Comparison of ENCODE assay signal across 9 cellular contexts in genomic region chr11:71929491-71929890, GRCh38. TPM values are rescaled to one million over a fixed set of nuclear protein-coding genes. Genes with fewer than 3 reads are reported as not detected.
DNase-seq lines count a peak whose midpoint lies in the region; ATAC-seq and TF ChIP-seq lines count a peak whose summit lies in the region.
"Had no signal": no experiment of that assay in that cellular context is flagged by ENCODE, and none has a peak within 500 bp of the region (broad histone marks: within the 10 kb centered on the region; RNA-seq: fewer than 3 reads in every experiment).

No MANE protein-coding gene starts in this region.

- no peaks in the 10 kb centered on the region for H3K9me3 Mint-ChIP-seq in Calu3 (ENCODE audit: low read depth, unreplicated experiment)

- H3K27me3 Mint-ChIP-seq in Calu3 (ENCODE audit: unreplicated experiment): no peaks in the 10 kb centered on the region

- H3K36me3 Mint-ChIP-seq in Calu3 (ENCODE audit: insufficient read depth, unreplicated experiment): peaks cover 27% of the 10 kb centered on the region

- H3K9ac ChIP-seq in parathyroid adenoma: no peak overlapping the region

- intact Hi-C loops in Calu3 (cut with micrococcal nuclease; ENCODE audit: unreplicated experiment) (no loop called here), Panc1 (cut with micrococcal nuclease; ENCODE audit: unreplicated experiment) (no loop called here), esophagus muscularis mucosa (cut with DNase I) (no loop called here)

- H3K4me1 Mint-ChIP-seq in Calu3 (ENCODE audit: low read depth, unreplicated experiment): peaks cover 30% of the 10 kb centered on the region

- H3K9me3 ChIP-seq in Panc1 (ENCODE audit: control insufficient read depth, insufficient read depth, low read depth, low read length): no peaks in the 10 kb centered on the region
- H3K9me3 ChIP-seq in esophagus muscularis mucosa: no peaks in the 10 kb centered on the region
- no peaks in the 10 kb centered on the region for H3K9me3 ChIP-seq in parathyroid adenoma (ENCODE audit: control insufficient read depth, low read length)

- peak overlapping the region; percentile 95 for H3K27ac Mint-ChIP-seq in Calu3 (ENCODE audit: unreplicated experiment)

- H3K4me3 Mint-ChIP-seq in Calu3 (ENCODE audit: low read depth, unreplicated experiment): peak overlapping the region; percentile 88

- no TSS peak for BruUV-seq in Calu3 (replicated peaks; lab: Mats Ljungman, UMichigan)
- no TSS peak for BruUV-seq in Panc1 (replicated peaks; lab: Mats Ljungman, UMichigan)

- H3K27ac ChIP-seq in Panc1 (ENCODE audit: low read length) (peak overlapping the region; percentile 100), esophagus muscularis mucosa (replicated peaks in 1 of 4) (peak overlapping the region in 3 of 4 donors; percentile 80 to 88 (median 87)), parathyroid adenoma (peak overlapping the region; percentile 82)

- H3K4me3 ChIP-seq in Panc1 (ENCODE audit: low read depth in 2 of 2, low read length in 2 of 2): peak overlapping the region; percentile 90 to 92
- peak overlapping the region; percentile 76 to 91 (median 85) for H3K4me3 ChIP-seq in esophagus muscularis mucosa
- peak overlapping the region; percentile 93 for H3K4me3 ChIP-seq in parathyroid adenoma (ENCODE audit: low read depth, low read length)

- TF ChIP-seq POLR2A in esophagus muscularis mucosa (IDR thresholded peaks at IDR 0.05; ENCODE audit: low read depth): no peak

- CTCF ChIA-PET in Calu3 (lab: Charles Lee) (interaction anchor here (0.6 to 1.5 kb wide), 3 partner anchors 9 to 120 kb away, joined by 3 to 4 read pairs (median 4); no protein-coding TSS in a partner anchor), Panc1 (lab: Charles Lee) (no interaction called here)

- no peaks in the 10 kb centered on the region; the same call in 1 of the 2 replicates for H3K36me3 ChIP-seq in Panc1 (ENCODE audit: control insufficient read depth, insufficient read depth, low read length)
- peaks cover 0 to 9% (median 4%) of the 10 kb centered on the region in 4 donors for H3K36me3 ChIP-seq in esophagus muscularis mucosa
- H3K36me3 ChIP-seq in parathyroid adenoma (ENCODE audit: control insufficient read depth, insufficient read depth, low read length): no peaks in the 10 kb centered on the region

- in situ Hi-C loops in Panc1 (cut with HindIII; ENCODE audit: low pct_unique_long_range_greater_than_20kb, low sequenced_read_pairs): no loop called here

- H3K27me3 ChIP-seq in Panc1 (ENCODE audit: control insufficient read depth, insufficient read depth, low read length): no peaks in the 10 kb centered on the region
- H3K27me3 ChIP-seq in esophagus muscularis mucosa: no peaks in the 10 kb centered on the region
- H3K27me3 ChIP-seq in parathyroid adenoma (ENCODE audit: control insufficient read depth, insufficient read depth, low read length): no peaks in the 10 kb centered on the region

- POLR2A ChIA-PET in Panc1 (lab: Charles Lee): interaction anchor here (0.5 kb wide), 1 partner anchor 87 kb away, joined by 5 read pairs; no protein-coding TSS in a partner anchor

- H3K79me2 ChIP-seq in parathyroid adenoma: peaks cover 19% of the 10 kb centered on the region

- no peak for TF ChIP-seq EP300 in esophagus muscularis mucosa (IDR thresholded peaks at IDR 0.05)

- no peak overlapping the region for H2AFZ ChIP-seq in parathyroid adenoma

- peak overlapping the region; percentile 87 for H3K4me2 ChIP-seq in parathyroid adenoma (ENCODE audit: low read length)

- DNase-seq in Calu3 (no peak), Panc1 (ENCODE audit: low read depth, low spot score) (no peak), esophagus muscularis mucosa (ENCODE audit: extremely low spot score) (no peak), AG08396 (ENCODE audit: low spot score) (no peak), NCI-H748 treated with DMSO at 0.1 percent for 48 hours (lab: John Stamatoyannopoulos, UW) (no peak)

- ATAC-seq in Panc1 (no peak), HG03097 (IDR thresholded peaks at IDR 0.05; ENCODE audit: low FRiP score, unreplicated experiment) (no peak), GM18498 (IDR thresholded peaks at IDR 0.05; ENCODE audit: unreplicated experiment) (no peak)

- H3K4me1 ChIP-seq in Panc1 (ENCODE audit: control insufficient read depth, insufficient read depth, low read length): peaks cover 26% of the 10 kb centered on the region
- peaks cover 37 to 68% (median 53%) of the 10 kb centered on the region in 4 donors for H3K4me1 ChIP-seq in esophagus muscularis mucosa
- peaks cover 6% of the 10 kb centered on the region for H3K4me1 ChIP-seq in parathyroid adenoma

- TF ChIP-seq CTCF in Calu3 (IDR thresholded peaks at IDR 0.05; ENCODE audit: unreplicated experiment): no peak
- TF ChIP-seq CTCF in Panc1 (IDR thresholded peaks at IDR 0.05): no peak
- no peak for TF ChIP-seq CTCF in esophagus muscularis mucosa (IDR thresholded peaks at IDR 0.05)
- TF ChIP-seq CTCF in parathyroid adenoma (IDR thresholded peaks at IDR 0.05): no peak

- WGBS in esophagus muscularis mucosa: 6% methylated on average over 6 of the region's 6 CpGs

RNA-seq across cellular contexts. Expression of gene RNF121, which starts 0.6 kb away (rescaled TPM):
- total RNA-seq in Calu3 (2022): 51.7 and 52.3 TPM in 2 replicates
- total RNA-seq in Panc1 (2021; ENCODE audit: unreplicated experiment): 69.6 TPM
- polyA plus RNA-seq in Panc1 (2012; ENCODE audit: insufficient read length): 62.4 TPM
- 10 to 100 TPM; 13.7 to 25.9 (median 18.6) TPM for total RNA-seq in esophagus muscularis mucosa

RNA-seq across cellular contexts. Expression of gene XNDC1N, which starts 1.1 kb away (rescaled TPM):
- total RNA-seq in Calu3 (2022): 18.5 and 20.4 TPM in 2 replicates
- total RNA-seq in Panc1 (2021; ENCODE audit: unreplicated experiment): 11.5 TPM
- 3.2 TPM for polyA plus RNA-seq in Panc1 (2012; ENCODE audit: insufficient read length)
- 10 to 100 TPM in 1 of 4 donors, 1 to 10 TPM in 3; 5.6 to 10.4 (median 8.8) TPM for total RNA-seq in esophagus muscularis mucosa

RNA-seq across cellular contexts. Expression of gene DEFB131B, which starts 51.2 kb away (rescaled TPM):
- not detected in 2 replicates for total RNA-seq in Calu3 (2022)
- total RNA-seq in Panc1 (2021; ENCODE audit: unreplicated experiment): not detected
- not detected for polyA plus RNA-seq in Panc1 (2012; ENCODE audit: insufficient read length)
- not detected for total RNA-seq in esophagus muscularis mucosa
- total RNA-seq: myocyte had no signal
